ENCODE assay signal across 9 cellular contexts in the genomic region with DNA sequence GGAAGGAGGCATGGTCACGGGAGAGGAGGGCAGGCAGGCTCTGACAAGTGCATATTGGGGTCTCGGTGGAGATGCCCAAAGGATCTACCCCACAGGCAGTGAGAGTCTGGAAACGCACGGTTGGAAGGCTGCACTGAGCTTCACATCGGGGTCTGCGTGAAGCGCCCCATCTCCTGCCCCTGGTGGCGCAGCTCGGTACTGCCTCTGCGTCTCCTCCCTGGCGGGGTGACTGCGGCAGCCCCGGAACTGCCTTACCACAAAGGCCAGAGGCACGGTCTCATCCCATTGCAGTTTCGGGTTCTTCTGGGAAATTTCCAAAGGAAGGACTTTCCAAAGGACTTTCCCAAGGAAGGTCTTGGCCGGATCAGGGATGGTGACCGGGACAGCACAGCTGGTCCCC.
DNase-seq lines count a peak whose midpoint lies in the region; ATAC-seq and TF ChIP-seq lines count a peak whose summit lies in the region.
"Had no signal": no experiment of that assay in that cellular context is flagged by ENCODE, and none has a peak within 500 bp of the region (broad histone marks: within the 10 kb centered on the region; RNA-seq: fewer than 3 reads in every experiment).

No MANE protein-coding gene starts in this region.

- H3K4me3 ChIP-seq in mammary epithelial cell (replicated peaks in 1 of 3; ENCODE audit: insufficient read depth in 1 of 3, low read depth in 2 of 3, low read length in 3 of 3) (no peak overlapping the region), right lobe of liver (no peak overlapping the region), transverse colon (no peak overlapping the region)

- no peak overlapping the region for H3K27ac ChIP-seq in mammary epithelial cell (ENCODE audit: insufficient read depth, low read depth, low read length)
- H3K27ac ChIP-seq in right lobe of liver = no peak overlapping the region
- H3K27ac ChIP-seq in transverse colon = no peak overlapping the region

- H2AFZ ChIP-seq in mammary epithelial cell (ENCODE audit: low read depth, low read length) = no peak overlapping the region

- WGBS in mammary epithelial cell (ENCODE audit: low coverage, missing lambda C conversion rate) = 49% methylated on average over 11 of the region's 17 CpGs
- 15% methylated on average over 8 of the region's 17 CpGs for WGBS in right lobe of liver (ENCODE audit: insufficient coverage, low coverage, low lambda C conversion rate, missing lambda C conversion rate)
- 32% methylated on average over 13 of the region's 17 CpGs; no CpG with 5 or more reads in 1 of the 2 donors for WGBS in transverse colon (ENCODE audit: low coverage in 1 of 2), 2 donors

- peaks cover 17% of the 10 kb centered on the region for H3K9me3 Mint-ChIP-seq in MCF 10A (ENCODE audit: unreplicated experiment)

- H3K27ac Mint-ChIP-seq in MCF 10A (ENCODE audit: low read depth, unreplicated experiment) = no peak overlapping the region
- H3K27ac Mint-ChIP-seq: CD4-positive, CD25-positive, alpha-beta regulatory T cell had no signal

- H3K27me3 Mint-ChIP-seq in MCF 10A (ENCODE audit: insufficient read depth, unreplicated experiment) = peaks cover 36% of the 10 kb centered on the region

- TF ChIP-seq EP300 in transverse colon (IDR thresholded peaks at IDR 0.05; ENCODE audit: low read depth) = no peak

- CTCF ChIA-PET in MCF 10A (lab: Yijun Ruan, JAX) (interaction anchor here (0.7 kb wide), 1 partner anchor 206 kb away, joined by 3 read pairs; no protein-coding TSS in a partner anchor), mammary epithelial cell (lab: Charles Lee; ENCODE audit: low non-redundant PET) (no interaction called here)

- H4K20me1 ChIP-seq in mammary epithelial cell (ENCODE audit: insufficient read depth, low read length) = no peaks in the 10 kb centered on the region

- TF ChIP-seq CTCF in MCF 10A (IDR thresholded peaks at IDR 0.05; ENCODE audit: unreplicated experiment) (peak; percentile 12), mammary epithelial cell (conservative IDR thresholded peaks at IDR 0.05 in 1 of 2, IDR thresholded peaks at IDR 0.05 in 1 of 2; ENCODE audit: extremely low read depth in 1 of 2, insufficient read depth in 1 of 2, low read depth in 1 of 2, low read length in 2 of 2) (peak in 1 of 2 donors; percentile 31), right lobe of liver (IDR thresholded peaks at IDR 0.05) (peak; percentile 21 to 53 (median 46)), transverse colon (IDR thresholded peaks at IDR 0.05) (peak; percentile 18 to 42 (median 33))

- H3K27me3 ChIP-seq in mammary epithelial cell (ENCODE audit: insufficient read depth, low read length) (no peaks in the 10 kb centered on the region), right lobe of liver (peaks cover 0 to 13% of the 10 kb centered on the region in 2 donors), transverse colon (peaks cover 20% of the 10 kb centered on the region)

- H3K4me1 ChIP-seq in mammary epithelial cell (ENCODE audit: insufficient read depth, low read length) (no peaks in the 10 kb centered on the region), right lobe of liver (no peaks in the 10 kb centered on the region), transverse colon (no peaks in the 10 kb centered on the region)

- POLR2A ChIA-PET in MCF 10A (lab: Yijun Ruan, JAX) = no interaction called here

- no peak overlapping the region for H3K4me3 Mint-ChIP-seq in MCF 10A (ENCODE audit: unreplicated experiment)
- H3K4me3 Mint-ChIP-seq: CD4-positive, CD25-positive, alpha-beta regulatory T cell had no signal

- in situ Hi-C loops in mammary epithelial cell (cut with MboI; ENCODE audit: low sequenced_read_pairs in 2 of 2) (no loop called here), transverse colon (cut with MboI; ENCODE audit: low pct_ligation_motif_present in 1 of 4, low pct_unique_long_range_greater_than_20kb in 1 of 4, low sequenced_read_pairs in 3 of 4) (no loop called here)

- H3K36me3 ChIP-seq in mammary epithelial cell (ENCODE audit: insufficient read depth, low read length) (no peaks in the 10 kb centered on the region), right lobe of liver (no peaks in the 10 kb centered on the region), transverse colon (no peaks in the 10 kb centered on the region)

- H3K9me3 ChIP-seq in mammary epithelial cell (replicated peaks; ENCODE audit: insufficient read depth, low read length) = peaks cover under 1% of the 10 kb centered on the region
- no peaks in the 10 kb centered on the region for H3K9me3 ChIP-seq in right lobe of liver
- no peaks in the 10 kb centered on the region for H3K9me3 ChIP-seq in transverse colon

- TF ChIP-seq POLR2A in right lobe of liver (IDR thresholded peaks at IDR 0.05) = no peak
- TF ChIP-seq POLR2A in transverse colon (IDR thresholded peaks at IDR 0.05) = no peak

- no peak overlapping the region for H3K9ac ChIP-seq in mammary epithelial cell (ENCODE audit: insufficient read depth, low read length)

- no peak overlapping the region for H3K4me2 ChIP-seq in mammary epithelial cell (ENCODE audit: insufficient read depth, low read depth, low read length)

- ATAC-seq in right lobe of liver (peak in 2 of 4 donors; percentile 33 to 47), GM21576 (IDR thresholded peaks at IDR 0.05; ENCODE audit: unreplicated experiment) (no peak)

- intact Hi-C loops in MCF 10A (cut with micrococcal nuclease) = no loop called here
- intact Hi-C loops in mammary epithelial cell (cut with micrococcal nuclease) = no loop called here
- intact Hi-C loops in right lobe of liver (cut with DNase I) = no loop called here
- intact Hi-C loops in transverse colon (cut with DNase I; ENCODE audit: low total_unique reads) = no loop called here

- DNase-seq in MCF 10A (ENCODE audit: unreplicated experiment) = no peak
- no peak for DNase-seq in mammary epithelial cell
- DNase-seq in activated T-cell treated with anti-CD3 and anti-CD28 coated beads for 48 hours (ENCODE audit: low read depth) = peak; percentile 47
- no peak for DNase-seq in right lobe of liver
- DNase-seq in transverse colon = no peak
- DNase-seq in SIG-M5 treated with dmso at 0.1 percent for 504 hours (lab: John Stamatoyannopoulos, UW; ENCODE audit: unreplicated experiment) = no peak
- DNase-seq in NCI-H510A (lab: John Stamatoyannopoulos, UW) = no peak

- no peaks in the 10 kb centered on the region for H3K79me2 ChIP-seq in mammary epithelial cell (ENCODE audit: insufficient read depth, low read length)

- dilution Hi-C loops in mammary epithelial cell (cut with HindIII; ENCODE audit: low sequenced_read_pairs) = no loop called here

- no peaks in the 10 kb centered on the region for H3K4me1 Mint-ChIP-seq in MCF 10A (ENCODE audit: insufficient read depth, unreplicated experiment)
- H3K4me1 Mint-ChIP-seq: CD4-positive, CD25-positive, alpha-beta regulatory T cell had no signal

- H3K36me3 Mint-ChIP-seq in MCF 10A (ENCODE audit: insufficient read depth, unreplicated experiment) = peaks cover 6% of the 10 kb centered on the region
- H3K36me3 Mint-ChIP-seq: CD4-positive, CD25-positive, alpha-beta regulatory T cell had no signal

- BruUV-seq in MCF 10A (replicated peaks; lab: Mats Ljungman, UMichigan) (no TSS peak), mammary epithelial cell (replicated peaks; lab: Mats Ljungman, UMichigan) (no TSS peak)
